ENCODE assay signal across 8 cellular contexts in genomic region chr20:43537921-43538854, GRCh38. TPM values are rescaled to one million over a fixed set of nuclear protein-coding genes. Genes with fewer than 3 reads are reported as not detected.
DNase-seq lines count a peak whose midpoint lies in the region; ATAC-seq, FAIRE-seq and TF ChIP-seq lines count a peak whose summit lies in the region.

No MANE protein-coding gene starts in this region.

- DNase-seq in AG08395 (ENCODE audit: low spot score) (peak; percentile 78), GM18507 (ENCODE audit: extremely low spot score, insufficient read length, low read depth) (no peak), NCI-H524 treated with DMSO at 0.1 percent for 48 hours (lab: John Stamatoyannopoulos, UW) (peak; percentile 16), H1 (ENCODE audit: low read depth in 1 of 2, low spot score in 2 of 2) (peak in 1 of 2 experiments; percentile 86), memory B cell (ENCODE audit: low spot score in 2 of 2) (peak; percentile 52 to 61), NCI-H226 (no peak)
- peak; percentile 42 for DNase-seq in activated CD4-positive, alpha-beta T cell treated with anti-CD3 and anti-CD28 coated beads, Interleukin-2, amount 50 U/mL, for 1 hour
- peak in 5 of 6 experiments; percentile 7 to 22 (median 11) for DNase-seq in stimulated activated naive CD4-positive, alpha-beta T cell (lab: John Stamatoyannopoulos, UW)

- peak; percentile 89 to 91 for TF ChIP-seq RAD21 in H1 (IDR thresholded peaks at IDR 0.05 in 1 of 2, conservative IDR thresholded peaks at IDR 0.05 in 1 of 2; ENCODE audit: low read depth in 2 of 2, low read length in 2 of 2)

- peaks cover 1% of the 10 kb centered on the region for H3K27me3 Mint-ChIP-seq in memory B cell

- no peaks in the 10 kb centered on the region for H3K4me1 ChIP-seq in H1 (replicated peaks in 1 of 4; ENCODE audit: control insufficient read depth in 3 of 4, insufficient read depth in 4 of 4, low read length in 3 of 4)

- no peak overlapping the region for H3K27ac ChIP-seq in H1 (ENCODE audit: low read depth, low read length)

- H2BK120ac ChIP-seq in H1 (replicated peaks; ENCODE audit: low read depth, low read length): no peak overlapping the region

- H3K23me2 ChIP-seq in H1 (ENCODE audit: low read depth, low read length): no peaks in the 10 kb centered on the region

- peaks cover 0 to 14% (median 5%) of the 10 kb centered on the region in 4 experiments; a peak in 5 of 8 replicates for H3K36me3 ChIP-seq in H1 (ENCODE audit: control insufficient read depth in 2 of 4, insufficient read depth in 4 of 4, low read length in 3 of 4)

- H3K79me2 ChIP-seq in H1 (ENCODE audit: control insufficient read depth in 1 of 2, insufficient read depth in 2 of 2, low read length in 2 of 2): no peaks in the 10 kb centered on the region

- peaks cover 5% of the 10 kb centered on the region for H3K36me3 Mint-ChIP-seq in memory B cell

- WGBS in H1 (ENCODE audit: extremely low coverage in 1 of 2, insufficient coverage in 1 of 2, insufficient read length in 1 of 2, insufficient replicate concordance in 2 of 2, low coverage in 1 of 2, low lambda C conversion rate in 2 of 2, missing lambda C conversion rate in 1 of 2), 2 experiments: 80% methylated on average over 4 of the region's 4 CpGs; no CpG with 5 or more reads in 1 of the 2 experiments

- no peak overlapping the region for H3K23ac ChIP-seq in H1 (ENCODE audit: insufficient read length)

- H3K4me1 Mint-ChIP-seq in memory B cell: peaks cover 2% of the 10 kb centered on the region

- H3K9me3 ChIP-seq in H1 (ENCODE audit: insufficient read depth in 2 of 2, low read depth in 1 of 2, low read length in 1 of 2): no peaks in the 10 kb centered on the region

- no peak overlapping the region for H3K4me3 Mint-ChIP-seq in memory B cell

- CTCF ChIA-PET in H1 (lab: Charles Lee; ENCODE audit: partially characterized antibody): interaction anchor here (0.6 to 6.5 kb wide), 52 partner anchors 8 to 1520 kb away, joined by 3 to 54 read pairs (median 4); partner anchors contain the start of genes IFT52 and SGK2

- no peak overlapping the region for H3K18ac ChIP-seq in H1 (ENCODE audit: extremely low read depth, low read length)

- no peak overlapping the region for H4K91ac ChIP-seq in H1 (replicated peaks; ENCODE audit: insufficient read length, low read length)

- H4K20me1 ChIP-seq in H1 (replicated peaks in 1 of 2; ENCODE audit: control insufficient read depth in 1 of 2, insufficient read depth in 2 of 2, low read length in 2 of 2): peaks cover 2 to 3% of the 10 kb centered on the region in 2 experiments

- TF ChIP-seq CTCF in H1 (IDR thresholded peaks at IDR 0.05; ENCODE audit: control extremely low read depth in 1 of 3, insufficient read depth in 1 of 3, low read depth in 1 of 3, low read length in 3 of 3): peak; percentile 78 to 96 (median 81)

- H2AK5ac ChIP-seq in H1 (ENCODE audit: low read depth, low read length): no peak overlapping the region

- POLR2A ChIA-PET in H1 (lab: Charles Lee; ENCODE audit: partially characterized antibody): interaction anchor here (1.0 to 5.2 kb wide), 4 partner anchors 13 to 135 kb away, joined by 3 to 23 read pairs (median 4); partner anchors contain the start of gene SRSF6

- no peak overlapping the region for H3K14ac ChIP-seq in H1 (ENCODE audit: insufficient read length)

- no peak overlapping the region for H3K4ac ChIP-seq in H1 (replicated peaks; ENCODE audit: insufficient read length, low read depth, low read length)

- H3K56ac ChIP-seq in H1 (replicated peaks; ENCODE audit: insufficient read length, low read depth, low read length): no peak overlapping the region

- no peak for TF ChIP-seq POLR2A in H1 (IDR thresholded peaks at IDR 0.05; ENCODE audit: control extremely low read depth in 1 of 2, low read depth in 2 of 2, low read length in 2 of 2)

- peak; percentile 81 for FAIRE-seq in GM18507 (lab: Jason Lieb, UNC)
- FAIRE-seq in H1 (lab: Jason Lieb, UNC): peak; percentile 48

- no peaks in the 10 kb centered on the region for H3K9me3 Mint-ChIP-seq in memory B cell

- no peak overlapping the region for H4K5ac ChIP-seq in H1 (ENCODE audit: insufficient read length, low read depth, low read length)

- no peak overlapping the region for H2BK15ac ChIP-seq in H1 (ENCODE audit: low read length)

- H3K4me2 ChIP-seq in H1 (ENCODE audit: insufficient read depth in 1 of 2, low read depth in 2 of 2, low read length in 2 of 2): no peak overlapping the region

- H2BK20ac ChIP-seq in H1 (ENCODE audit: low read length): no peak overlapping the region

- TF ChIP-seq EP300 in H1 (IDR thresholded peaks at IDR 0.05; ENCODE audit: borderline replicate concordance in 1 of 2, low read depth in 2 of 2, low read length in 2 of 2): no peak

- H3K27ac Mint-ChIP-seq in memory B cell: no peak overlapping the region

- H3K79me1 ChIP-seq in H1 (ENCODE audit: low read depth, low read length): no peaks in the 10 kb centered on the region

- no peak overlapping the region for H4K8ac ChIP-seq in H1 (ENCODE audit: extremely low read depth, insufficient read depth, low read length)

- H3K27me3 ChIP-seq in H1 (replicated peaks in 1 of 4; ENCODE audit: control insufficient read depth in 3 of 4, extremely low read depth in 1 of 4, insufficient read depth in 3 of 4, low read length in 3 of 4): no peaks in the 10 kb centered on the region

- peak; percentile 46 for ATAC-seq in memory B cell (ENCODE audit: low read depth)

- no peak overlapping the region for H2AFZ ChIP-seq in H1 (ENCODE audit: low read length)

- no peak overlapping the region for H2BK5ac ChIP-seq in H1 (ENCODE audit: low read depth, low read length)

- no peak overlapping the region; a peak in 1 of 7 replicates for H3K9ac ChIP-seq in H1 (replicated peaks in 1 of 4; ENCODE audit: extremely low read depth in 1 of 4, low read depth in 3 of 4, low read length in 3 of 4)

- no peak overlapping the region for H3K4me3 ChIP-seq in H1 (ENCODE audit: extremely low read depth in 1 of 4, insufficient read depth in 2 of 4, low read depth in 3 of 4, low read length in 4 of 4)

- H2BK12ac ChIP-seq in H1 (ENCODE audit: low read depth, low read length): no peak overlapping the region

TF ChIP-seq in H1, 55 proteins besides CTCF, POLR2A, EP300 and RAD21 (continues in another document):
- TF ChIP-seq CBX8 (IDR thresholded peaks at IDR 0.05; ENCODE audit: borderline replicate concordance, low read depth, low read length) (no peak), SP1 (IDR thresholded peaks at IDR 0.05; ENCODE audit: low read depth, low read length) (no peak), GTF2F1 (IDR thresholded peaks at IDR 0.05; ENCODE audit: borderline replicate concordance, low read depth, low read length) (no peak), E2F6 (IDR thresholded peaks at IDR 0.05) (no peak), TAF7 (optimal IDR thresholded peaks at IDR 0.05; ENCODE audit: borderline replicate concordance, low read depth, low read length) (no peak), TCF12 (IDR thresholded peaks at IDR 0.05; ENCODE audit: low read depth, low read length) (no peak), PHF8 (conservative IDR thresholded peaks at IDR 0.05; ENCODE audit: low read depth, low read length) (no peak), KDM1A (IDR thresholded peaks at IDR 0.05; ENCODE audit: borderline replicate concordance, low read length) (no peak), EZH2 (IDR thresholded peaks at IDR 0.05; ENCODE audit: low read depth, low read length, severe bottlenecking) (no peak), FOSL1 (IDR thresholded peaks at IDR 0.05; ENCODE audit: insufficient read depth, low read depth, low read length) (no peak), SP2 (IDR thresholded peaks at IDR 0.05; ENCODE audit: low read length) (no peak)

RNA-seq across cellular contexts. Expression of gene SGK2, which starts 20.6 kb away (rescaled TPM):
- total RNA-seq in H1 (2021; fragmentation: NEBNext Ultra II Directional; extraction: Animal tissue kit (Norgen Biotek cat#: 25700)): 0.23 TPM in 1 of 2 replicates, not detected in the other
- 0.21 and 0.58 TPM in 2 replicates for polyA plus RNA-seq in H1 (2011; rRNA removed)
- 0.49 TPM for polyA plus RNA-seq in H1 (2011; cell fraction: cytosol; rRNA removed)
- polyA plus RNA-seq in H1 (2011; cell fraction: nucleus; rRNA removed): 3.7 TPM
- polyA plus RNA-seq in H1 (2012, experiment 1 of 2): 0.31 to 1.0 TPM (median 0.66 TPM) in 4 replicates
- polyA plus RNA-seq in H1 (2012, experiment 2 of 2): 0.09 TPM
- 0.18 TPM for polyA plus RNA-seq in H1 (2013, experiment 1 of 2)
- 0.18 TPM for polyA plus RNA-seq in H1 (2013, experiment 2 of 2)
- 0.83 and 1.5 TPM in 2 replicates for polyA minus RNA-seq in H1 (2011; rRNA and poly(A)+ RNA removed)
- polyA minus RNA-seq in H1 (2011; cell fraction: cytosol; rRNA and poly(A)+ RNA removed): not detected
- polyA minus RNA-seq in H1 (2011; cell fraction: nucleus; rRNA and poly(A)+ RNA removed): 0.80 TPM

RNA-seq across cellular contexts. Expression of gene L3MBTL1, which starts 30.7 kb away (rescaled TPM):
- total RNA-seq in H1 (2021; fragmentation: NEBNext Ultra II Directional; extraction: Animal tissue kit (Norgen Biotek cat#: 25700)): 13.6 and 17.0 TPM in 2 replicates
- polyA plus RNA-seq in H1 (2011; rRNA removed): 11.9 and 17.2 TPM in 2 replicates
- polyA plus RNA-seq in H1 (2011; cell fraction: cytosol; rRNA removed): 23.0 TPM
- 111 TPM for polyA plus RNA-seq in H1 (2011; cell fraction: nucleus; rRNA removed)
- polyA plus RNA-seq in H1 (2012, experiment 1 of 2): 11.1 to 14.6 TPM (median 11.9 TPM) in 4 replicates
- 3.3 TPM for polyA plus RNA-seq in H1 (2012, experiment 2 of 2)
- 7.3 TPM for polyA plus RNA-seq in H1 (2013, experiment 1 of 2)
- polyA plus RNA-seq in H1 (2013, experiment 2 of 2): 5.9 TPM
- polyA minus RNA-seq in H1 (2011; rRNA and poly(A)+ RNA removed): 21.8 and 22.1 TPM in 2 replicates
- polyA minus RNA-seq in H1 (2011; cell fraction: cytosol; rRNA and poly(A)+ RNA removed): 12.0 TPM
- polyA minus RNA-seq in H1 (2011; cell fraction: nucleus; rRNA and poly(A)+ RNA removed): 46.1 TPM

RNA-seq across cellular contexts. Expression of gene IFT52, which starts 52.5 kb away (rescaled TPM):
- 31.6 and 35.6 TPM in 2 replicates for total RNA-seq in H1 (2021; fragmentation: NEBNext Ultra II Directional; extraction: Animal tissue kit (Norgen Biotek cat#: 25700))
- polyA plus RNA-seq in H1 (2011; rRNA removed): 29.1 and 40.4 TPM in 2 replicates
- 30.8 TPM for polyA plus RNA-seq in H1 (2011; cell fraction: cytosol; rRNA removed)
- polyA plus RNA-seq in H1 (2011; cell fraction: nucleus; rRNA removed): 28.4 TPM
- polyA plus RNA-seq in H1 (2012, experiment 1 of 2): 29.5 to 35.1 TPM (median 30.4 TPM) in 4 replicates
- 15.9 TPM for polyA plus RNA-seq in H1 (2012, experiment 2 of 2)
- polyA plus RNA-seq in H1 (2013, experiment 1 of 2): 19.6 TPM
- 18.5 TPM for polyA plus RNA-seq in H1 (2013, experiment 2 of 2)
- 46.4 and 72.4 TPM in 2 replicates for polyA minus RNA-seq in H1 (2011; rRNA and poly(A)+ RNA removed)
- polyA minus RNA-seq in H1 (2011; cell fraction: cytosol; rRNA and poly(A)+ RNA removed): 12.7 TPM
- polyA minus RNA-seq in H1 (2011; cell fraction: nucleus; rRNA and poly(A)+ RNA removed): 21.3 TPM

Comparison
In these comparisons a context has a peak if more than half of its experiments do, and no peak if none do; other contexts are left out.
1. DNase-seq: peak in AG08395 (single experiment), NCI-H524 treated with DMSO at 0.1 percent for 48 hours (single experiment), activated CD4-positive, alpha-beta T cell treated with anti-CD3 and anti-CD28 coated beads, Interleukin-2, amount 50 U/mL, for 1 hour (single experiment), memory B cell (2 of 2) and stimulated activated naive CD4-positive, alpha-beta T cell (5 of 6); none in GM18507 (single experiment) and NCI-H226 (single experiment).